15 cellular contexts compared by ENCODE assay signal in the genomic region with DNA sequence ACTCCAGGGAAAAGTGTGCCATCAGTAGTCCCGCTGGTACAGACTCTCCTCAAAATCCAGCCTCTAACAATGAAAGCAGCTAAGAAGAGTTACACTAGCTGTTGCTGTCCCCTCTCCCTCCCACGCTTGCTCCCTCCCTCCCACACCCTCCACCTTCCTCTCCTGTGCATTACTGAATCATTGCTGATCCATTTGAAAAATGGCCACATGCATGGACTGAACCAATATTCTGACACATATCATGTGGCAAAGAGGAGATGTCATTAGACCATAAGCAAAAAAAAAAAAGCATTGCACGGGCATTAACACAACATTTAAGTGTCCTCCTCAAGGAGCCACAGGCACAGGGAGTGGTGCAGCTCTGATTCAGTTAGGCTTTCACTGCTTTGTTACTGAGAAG. TPM values are rescaled to one million over a fixed set of nuclear protein-coding genes. Genes with fewer than 3 reads are reported as not detected.
DNase-seq lines count a peak whose midpoint lies in the region; ATAC-seq and TF ChIP-seq lines count a peak whose summit lies in the region.
"Had no signal": no experiment of that assay in that cellular context is flagged by ENCODE, and none has a peak within 500 bp of the region (broad histone marks: within the 10 kb centered on the region; RNA-seq: fewer than 3 reads in every experiment).

No MANE protein-coding gene starts in this region.

- no peak overlapping the region for H2BK120ac ChIP-seq in trophoblast cell (ENCODE audit: insufficient read depth, low read length, poor library complexity)

- H2AK5ac ChIP-seq in trophoblast cell (ENCODE audit: low read length): no peak overlapping the region

- H2BK12ac ChIP-seq in trophoblast cell (ENCODE audit: low read length): peak overlapping the region; percentile 17

- no peak for ATAC-seq in GM18870 (IDR thresholded peaks at IDR 0.05; ENCODE audit: unreplicated experiment)
- ATAC-seq: natural killer cell had no signal

- DNase-seq in RPMI7951 (ENCODE audit: low read depth) (peak; percentile 73), glomerular visceral epithelial cell (ENCODE audit: extremely low spot score) (peak; percentile 36), trophoblast cell (no peak), NCI-H1436 (lab: John Stamatoyannopoulos, UW) (no peak), BE2C (no peak), DMS153 treated with DMSO at 0.1 percent for 48 hours (lab: John Stamatoyannopoulos, UW; ENCODE audit: unreplicated experiment) (no peak)
- DNase-seq: activated CD4-positive, alpha-beta T cell treated with anti-CD3 and anti-CD28 coated beads for 1 hour; activated T-cell treated with anti-CD3 and anti-CD28 coated beads, Interleukin-2, amount 50 U/mL, for 48 hours; amygdala; effector CD4-positive, alpha-beta T cell; foreskin melanocyte; natural killer cell; NCI-H1105 treated with DMSO at 0.1 percent for 48 hours had no signal

- no CpG with 5 or more reads among the region's 3 CpGs for WGBS in trophoblast cell (ENCODE audit: extremely low coverage, insufficient coverage, insufficient read length)

- H3K14ac ChIP-seq in trophoblast cell (ENCODE audit: low read length): no peak overlapping the region

- H3K79me1 ChIP-seq in trophoblast cell (ENCODE audit: low read length): peaks cover 9% of the 10 kb centered on the region

- H2AFZ ChIP-seq in ACC112 (ENCODE audit: low read length, unreplicated experiment) (no peak overlapping the region), trophoblast cell (ENCODE audit: insufficient read depth, low read length, poor library complexity) (no peak overlapping the region)

- H3K4me1 ChIP-seq in ACC112 (ENCODE audit: control insufficient read depth, insufficient read depth, low read length, unreplicated experiment) (peaks cover 31% of the 10 kb centered on the region), trophoblast cell (ENCODE audit: control insufficient read depth in 1 of 2, insufficient read depth in 2 of 2, low read length in 2 of 2) (peaks cover 18 to 23% of the 10 kb centered on the region in 2 experiments), BE2C (0 out of 2 replicates have a peak, but pooled peaks cover 4% of the 10 kb centered on the region)

- no peak overlapping the region for H3K23ac ChIP-seq in trophoblast cell (ENCODE audit: low read length)

- no peak overlapping the region for H4K8ac ChIP-seq in trophoblast cell (ENCODE audit: low read depth, low read length)

- H3K79me2 ChIP-seq in ACC112 (ENCODE audit: control insufficient read depth, insufficient read depth, low read length, unreplicated experiment) (no peaks in the 10 kb centered on the region), trophoblast cell (ENCODE audit: control insufficient read depth, insufficient read depth, low read length, poor library complexity) (peaks cover 2% of the 10 kb centered on the region)

- H4K91ac ChIP-seq in trophoblast cell (ENCODE audit: low read depth, low read length): no peak overlapping the region

- peak overlapping the region; percentile 30 for H3K4ac ChIP-seq in trophoblast cell (ENCODE audit: low read depth, low read length)

- peak overlapping the region; percentile 58 for H3K27ac ChIP-seq in ACC112 (ENCODE audit: low read depth, low read length)
- peak overlapping the region; percentile 56 for H3K27ac ChIP-seq in trophoblast cell (ENCODE audit: low read depth, low read length)

- TF ChIP-seq CTCF in BE2C (IDR thresholded peaks at IDR 0.05; ENCODE audit: low read depth, low read length): no peak

- no peaks in the 10 kb centered on the region for H3K9me3 ChIP-seq in trophoblast cell (ENCODE audit: insufficient read depth, low read depth, low read length)
- H3K9me3 ChIP-seq in BE2C: no peaks in the 10 kb centered on the region

- H3K27me3 ChIP-seq in ACC112 (ENCODE audit: insufficient read depth, low read length): no peaks in the 10 kb centered on the region
- H3K27me3 ChIP-seq in trophoblast cell (ENCODE audit: insufficient read depth, low read length): no peaks in the 10 kb centered on the region
- no peaks in the 10 kb centered on the region for H3K27me3 ChIP-seq in BE2C

- H2BK5ac ChIP-seq in trophoblast cell (ENCODE audit: low read depth, low read length, poor library complexity): peak overlapping the region; percentile 0

- H4K12ac ChIP-seq in trophoblast cell (ENCODE audit: low read depth, low read length): no peak overlapping the region

- H3K18ac ChIP-seq in trophoblast cell (ENCODE audit: low read length): peak overlapping the region; percentile 4

- H3K9ac ChIP-seq in trophoblast cell (ENCODE audit: low read length): no peak overlapping the region

- no peak overlapping the region for H3K4me3 ChIP-seq in ACC112 (ENCODE audit: low read depth, low read length)
- H3K4me3 ChIP-seq in trophoblast cell (ENCODE audit: low read depth, low read length): no peak overlapping the region
- no peak overlapping the region for H3K4me3 ChIP-seq in BE2C (ENCODE audit: low read depth, low read length)

- H3K36me3 ChIP-seq in ACC112 (ENCODE audit: insufficient read depth, low read length) (no peaks in the 10 kb centered on the region), trophoblast cell (ENCODE audit: control insufficient read depth in 1 of 2, insufficient read depth in 2 of 2, low read length in 2 of 2) (peaks cover 1 to 5% of the 10 kb centered on the region in 2 experiments), BE2C (no peaks in the 10 kb centered on the region)

- no peak overlapping the region for H3K4me2 ChIP-seq in trophoblast cell (ENCODE audit: low read length)

RNA-seq across cellular contexts. Expression of gene LHFPL2, which starts 37.9 kb away (rescaled TPM):
- 35.1 and 38.2 TPM in 2 replicates for total RNA-seq in RPMI7951 (2014; rRNA removed; shearing (Covaris generic))
- 27.9 and 29.1 TPM in 2 replicates for polyA plus RNA-seq in trophoblast cell (2013)
- polyA plus RNA-seq in BE2C (2012; ENCODE audit: insufficient read depth, insufficient read length, low read depth): 7.5 TPM

Comparison
In these comparisons a context has a peak if more than half of its experiments do, and no peak if none do; other contexts are left out.
1. DNase-seq: peak in RPMI7951 (single experiment) and glomerular visceral epithelial cell (single experiment); none in trophoblast cell (0 of 2), NCI-H1436 (single experiment), BE2C (single experiment) and DMS153 treated with DMSO at 0.1 percent for 48 hours (single experiment).